Comparison of ENCODE assay signal across 24 cellular contexts in genomic region chr17:50611639-50612038, GRCh38. TPM values are rescaled to one million over a fixed set of nuclear protein-coding genes. Genes with fewer than 3 reads are reported as not detected.
"Had no signal": no experiment of that assay in that cellular context is flagged by ENCODE, and none has a peak within 500 bp of the region (broad histone marks: within the 10 kb centered on the region; RNA-seq: fewer than 3 reads in every experiment).

No MANE protein-coding gene starts in this region.

- DNase-seq: effector memory CD4-positive, alpha-beta T cell; glutamatergic neuron; immature natural killer cell; kidney; left cardiac atrium; left ventricle myocardium superior; mesendoderm; naive thymus-derived CD4-positive, alpha-beta T cell; nucleus accumbens; ovary; sigmoid colon; stimulated activated CD4-positive, alpha-beta T cell treated with anti-CD3 and anti-CD28 coated beads, Interleukin-12 subunit alpha, Interleukin-12 subunit beta, amount 100 ng/mL, for 4 hours; stimulated activated naive CD4-positive, alpha-beta T cell; stomach; substantia nigra; transverse colon had no signal

- H3K9me3 ChIP-seq: gastroesophageal sphincter, ovary, right atrium auricular region, sigmoid colon, stomach, thoracic aorta, transverse colon had no signal

- H3K27me3 ChIP-seq: ovary, right atrium auricular region, transverse colon had no signal

- ATAC-seq: esophagus mucosa; gastroesophageal sphincter; left cardiac atrium; left ventricle myocardium superior; naive thymus-derived CD4-positive, alpha-beta T cell had no signal

- H3K4me3 ChIP-seq: gastroesophageal sphincter, lung, ovary, right atrium auricular region, sigmoid colon, skin epidermis, stomach, thoracic aorta, transverse colon had no signal

- FAIRE-seq: endometrium, kidney had no signal

- H3K4me1 ChIP-seq: sigmoid colon, stomach, transverse colon had no signal

- H3K27ac ChIP-seq: gastroesophageal sphincter, ovary, right atrium auricular region, sigmoid colon, skin epidermis, stomach, thoracic aorta, transverse colon had no signal

- H3K36me3 ChIP-seq: gastroesophageal sphincter, ovary, right atrium auricular region, sigmoid colon, stomach, thoracic aorta, transverse colon had no signal

RNA-seq across cellular contexts. Expression of gene ABCC3, which starts 23.0 kb away (rescaled TPM):
- polyA plus RNA-seq: naive thymus-derived CD4-positive, alpha-beta T cell; neural cell had no signal

RNA-seq across cellular contexts. Expression of gene CACNA1G, which starts 51.1 kb away (rescaled TPM):
- total RNA-seq: naive thymus-derived CD4-positive, alpha-beta T cell had no signal
- polyA plus RNA-seq: immature natural killer cell; naive thymus-derived CD4-positive, alpha-beta T cell had no signal
